In the genomic region with DNA sequence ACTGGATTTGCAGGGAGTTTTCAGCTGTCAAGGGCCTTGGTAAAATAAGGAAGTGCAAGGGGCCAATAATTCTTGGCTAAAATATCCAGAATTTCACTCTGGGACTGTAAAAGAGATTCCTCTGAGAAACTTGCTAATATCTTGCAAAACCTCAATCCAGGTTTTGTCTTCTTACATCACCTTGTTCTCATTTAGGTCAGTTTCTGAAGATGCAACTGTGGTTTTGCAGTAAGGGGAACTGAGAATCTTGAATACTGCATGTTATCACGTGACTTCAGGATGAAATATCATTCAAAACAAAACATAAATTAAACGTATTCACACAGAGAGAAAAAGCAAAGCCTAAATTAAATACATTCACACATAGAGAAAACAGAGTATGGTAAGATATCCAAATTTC, we compare ENCODE assay signal across 12 cellular contexts. TPM values are rescaled to one million over a fixed set of nuclear protein-coding genes. Genes with fewer than 3 reads are reported as not detected.
DNase-seq lines count a peak whose midpoint lies in the region; ATAC-seq, FAIRE-seq and TF ChIP-seq lines count a peak whose summit lies in the region.
"Had no signal": no experiment of that assay in that cellular context is flagged by ENCODE, and none has a peak within 500 bp of the region (broad histone marks: within the 10 kb centered on the region; RNA-seq: fewer than 3 reads in every experiment).

No MANE protein-coding gene starts in this region.

- FAIRE-seq in D721Med (lab: Jason Lieb, UNC): no peak
- FAIRE-seq: H1 had no signal

- no peaks in the 10 kb centered on the region for H3K9me2 ChIP-seq in OCI-LY7 (ENCODE audit: insufficient read depth, low read length)

- H2AFZ ChIP-seq in OCI-LY7 (ENCODE audit: low read length): no peak overlapping the region; the same call in 1 of the 2 replicates

- peak overlapping the region; percentile 22 for H3K4me3 ChIP-seq in OCI-LY7 (ENCODE audit: low read depth, low read length, poor library complexity, severe bottlenecking)
- H3K4me3 ChIP-seq: SJSA1 had no signal

- POLR2A ChIA-PET in OCI-LY7 (lab: Charles Lee): interaction anchor here (0.5 to 2.2 kb wide), 3 partner anchors 10 to 144 kb away, joined by 3 to 7 read pairs (median 3); no protein-coding TSS in a partner anchor

- CTCF ChIA-PET in OCI-LY7 (lab: Charles Lee; ENCODE audit: unreplicated experiment): no interaction called here

- H4K20me1 ChIP-seq in OCI-LY7 (ENCODE audit: insufficient read depth, low read length): no peaks in the 10 kb centered on the region

- no peak for TF ChIP-seq CTCF in OCI-LY7 (conservative IDR thresholded peaks at IDR 0.05; ENCODE audit: low read length)
- no peak for TF ChIP-seq CTCF in D721Med (IDR thresholded peaks at IDR 0.05; ENCODE audit: insufficient read depth, missing control alignments)

- DNase-seq in OCI-LY7 (ENCODE audit: low spot score) (peak; percentile 89), medulla oblongata (ENCODE audit: extremely low spot score) (no peak), D721Med (ENCODE audit: insufficient read length, low spot score) (no peak), NK-92 (lab: John Stamatoyannopoulos, UW; ENCODE audit: unreplicated experiment) (no peak), HCEC 1CT (no peak)
- DNase-seq: Caco-2, NCI-H1694 had no signal

- BruUV-seq in OCI-LY7 (replicated peaks; lab: Mats Ljungman, UMichigan): no TSS peak

- peaks cover 70% of the 10 kb centered on the region for H3K4me1 ChIP-seq in OCI-LY7 (ENCODE audit: insufficient read depth, low read length, poor library complexity, severe bottlenecking)
- H3K4me1 ChIP-seq: Caco-2 had no signal

- H3K27ac ChIP-seq in OCI-LY7 (ENCODE audit: low read depth, low read length, poor library complexity, severe bottlenecking): peak overlapping the region; percentile 70
- H3K27ac ChIP-seq: SJSA1 had no signal

- H3K79me2 ChIP-seq in OCI-LY7 (ENCODE audit: insufficient read depth, low read depth, low read length): peaks cover 4% of the 10 kb centered on the region; the same call in 1 of the 2 replicates

- intact Hi-C loops in OCI-LY7 (cut with micrococcal nuclease; ENCODE audit: unreplicated experiment): loop anchor here (2.0 to 10.0 kb wide), 3 partner anchors 33 to 289 kb away; a partner anchor contains a TSS

- ATAC-seq in GM18502 (IDR thresholded peaks at IDR 0.05; ENCODE audit: poor library complexity, unreplicated experiment) (peak; percentile 74), GM21360 (IDR thresholded peaks at IDR 0.05; ENCODE audit: unreplicated experiment) (peak; percentile 50), HG03064 (IDR thresholded peaks at IDR 0.05; ENCODE audit: low read depth, unreplicated experiment) (peak; percentile 41)

- H3K4me2 ChIP-seq in OCI-LY7 (ENCODE audit: low read length): peak overlapping the region; percentile 59

- H3K36me3 ChIP-seq in OCI-LY7 (ENCODE audit: insufficient read depth, low read length): peaks cover 15% of the 10 kb centered on the region
- H3K36me3 ChIP-seq: SJSA1 had no signal

- H3K9me3 ChIP-seq in OCI-LY7 (ENCODE audit: low read length): no peaks in the 10 kb centered on the region
- H3K9me3 ChIP-seq: Caco-2, SJSA1 had no signal

RNA-seq across cellular contexts. Expression of a gene that starts 35.0 kb away (rescaled TPM):
- total RNA-seq in OCI-LY7 (2014; rRNA removed; shearing (Covaris generic)): 72.9 and 77.0 TPM in 2 replicates
- total RNA-seq in OCI-LY7 (2022): 83.9 and 84.6 TPM in 2 replicates
